In the genomic region with DNA sequence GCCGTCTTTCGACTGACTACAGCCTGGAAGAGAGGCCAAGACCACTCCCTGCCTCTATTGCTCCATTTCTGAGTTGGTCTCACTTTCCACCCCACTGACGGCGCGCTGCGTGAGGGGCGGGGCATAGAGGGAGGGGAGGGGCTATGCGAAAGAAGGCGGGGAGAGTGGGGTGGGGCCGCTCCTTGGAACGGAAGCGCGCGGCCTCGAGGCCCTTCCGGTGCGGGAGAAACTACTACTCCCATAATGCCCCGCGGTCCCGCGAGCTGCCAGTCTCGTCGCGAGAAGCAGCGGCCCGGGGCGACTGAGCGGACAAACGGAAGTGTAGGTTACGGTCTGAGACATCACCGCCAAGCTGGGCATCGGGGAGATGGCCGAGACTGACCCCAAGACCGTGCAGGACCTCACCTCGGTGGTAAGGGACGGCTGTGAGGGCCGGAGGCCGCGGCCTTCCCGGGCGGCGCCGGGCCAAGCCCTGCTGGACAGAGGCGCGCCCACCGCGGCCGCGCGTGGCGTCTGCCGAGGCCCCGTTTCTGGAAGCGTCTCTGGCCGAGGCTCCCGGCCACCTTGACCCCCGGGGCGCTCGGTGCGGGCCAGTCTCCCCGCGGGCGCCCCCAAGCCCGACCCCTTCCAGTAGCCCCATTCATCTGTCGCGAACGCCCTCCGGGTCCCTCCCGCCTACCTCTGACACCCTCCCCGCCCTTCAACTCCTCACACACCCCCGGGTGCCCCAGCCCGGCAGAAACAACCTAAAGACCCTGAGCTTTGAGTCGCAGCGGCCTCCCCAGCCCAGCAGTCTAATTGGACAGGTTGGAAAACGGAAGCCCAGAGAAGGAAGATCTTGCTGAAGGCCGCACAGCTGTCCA, we compare ENCODE assay signal across 1 cellular context.
TF ChIP-seq lines count a peak whose summit lies in the region.

TSS of gene HSBP1 (plus strand) at position 269 of the 863 bp plus-strand sequence. CDS start at position 368, 99 bp downstream.

TF ChIP-seq in K562, 482 proteins besides CTCF, POLR2A, EP300 and RAD21 (continued from another document and continues in another):
- TF ChIP-seq UBTF (IDR thresholded peaks at IDR 0.05; ENCODE audit: borderline replicate concordance in 1 of 2, low read depth in 2 of 2, low read length in 2 of 2) (no peak), ZBTB17 (CRISPR knock-in tag; IDR thresholded peaks at IDR 0.05) (peak; percentile 62; the same call in 1 of the 2 replicates), MAZ (CRISPR knock-in tag; conservative IDR thresholded peaks at IDR 0.05 in 1 of 2, IDR thresholded peaks at IDR 0.05 in 1 of 2) (peak; percentile 63 to 90; a peak in 3 of 4 replicates), POLR2B (IDR thresholded peaks at IDR 0.05; ENCODE audit: low read depth, partially characterized antibody) (no peak), ZNF77 (CRISPR knock-in tag; IDR thresholded peaks at IDR 0.05) (no peak), TBL1XR1 (IDR thresholded peaks at IDR 0.05; ENCODE audit: low read length in 2 of 2) (0 out of 4 replicates have a peak, but pooled peaks of 1 of the 2 experiments have one; percentile 11), TEAD2 (tag; IDR thresholded peaks at IDR 0.05) (no peak), TRIM24 (IDR thresholded peaks at IDR 0.05) (no peak), GTF2F1 (IDR thresholded peaks at IDR 0.05; ENCODE audit: low read depth, low read length) (0 out of 2 replicates have a peak, but pooled peaks have one; percentile 20), CBX1 (IDR thresholded peaks at IDR 0.05; ENCODE audit: low read depth) (no peak), C11orf30 (IDR thresholded peaks at IDR 0.05; ENCODE audit: low read depth) (no peak; the same call in 1 of the 2 replicates), ARID2 (IDR thresholded peaks at IDR 0.05) (no peak), MYC (IDR thresholded peaks at IDR 0.05; ENCODE audit: low read depth, low read length) (peak; percentile 74), MYC (CRISPR knock-in tag; IDR thresholded peaks at IDR 0.05; ENCODE audit: borderline replicate concordance, low read depth) (no peak), U2AF1 (optimal IDR thresholded peaks at IDR 0.05; ENCODE audit: low read depth, low read length) (no peak), SETDB1 (IDR thresholded peaks at IDR 0.05; ENCODE audit: low read length) (no peak), NR2C2 (CRISPR knock-in tag; IDR thresholded peaks at IDR 0.05) (0 out of 2 replicates have a peak, but pooled peaks have one; percentile 30), NR2C2 (tag; IDR thresholded peaks at IDR 0.05) (peak; percentile 72), ZNF184 (CRISPR knock-in tag; IDR thresholded peaks at IDR 0.05) (no peak), MTA3 (IDR thresholded peaks at IDR 0.05; ENCODE audit: borderline replicate concordance) (peak; percentile 69; the same call in 1 of the 2 replicates), ZFX (CRISPR knock-in tag; IDR thresholded peaks at IDR 0.05) (peak; percentile 95), KLF1 (tag; IDR thresholded peaks at IDR 0.05) (peak; percentile 39; the same call in 1 of the 2 replicates), HNRNPK (IDR thresholded peaks at IDR 0.05; ENCODE audit: low read depth, low read length, poor library complexity, severe bottlenecking) (no peak), MXI1 (IDR thresholded peaks at IDR 0.05; ENCODE audit: low read depth, low read length) (0 out of 2 replicates have a peak, but pooled peaks have one; percentile 18), BRF2 (IDR thresholded peaks at IDR 0.05; ENCODE audit: borderline replicate concordance, insufficient read depth, insufficient read length) (no peak), ESRRA (IDR thresholded peaks at IDR 0.05; ENCODE audit: borderline replicate concordance, low read depth) (peak; percentile 42; the same call in 1 of the 2 replicates), KDM5B (IDR thresholded peaks at IDR 0.05; ENCODE audit: insufficient replicate concordance, low read depth, low read length) (peak; percentile 60), KHSRP (IDR thresholded peaks at IDR 0.05) (no peak), TSC22D4 (tag; IDR thresholded peaks at IDR 0.05) (no peak), SMAD4 (CRISPR knock-in tag; conservative IDR thresholded peaks at IDR 0.05) (peak; percentile 62), KDM4B (IDR thresholded peaks at IDR 0.05; ENCODE audit: borderline replicate concordance in 2 of 2, low read depth in 1 of 2) (0 out of 4 replicates have a peak, but pooled peaks of 1 of the 2 experiments have one; percentile 34), ZNF695 (CRISPR knock-in tag; IDR thresholded peaks at IDR 0.05) (no peak), RBM39 (optimal IDR thresholded peaks at IDR 0.05; ENCODE audit: low read depth, low read length) (no peak), POLR2G (IDR thresholded peaks at IDR 0.05; ENCODE audit: low read depth, low read length) (peak; percentile 88), NFE2 (IDR thresholded peaks at IDR 0.05; ENCODE audit: low read depth) (no peak), CBX3 (IDR thresholded peaks at IDR 0.05; ENCODE audit: borderline replicate concordance in 1 of 2, low read length in 2 of 2) (peak in 1 of 2 experiments; percentile 13; a peak in 1 of 3 replicates), PHB2 (IDR thresholded peaks at IDR 0.05; ENCODE audit: low read depth) (no peak), U2AF2 (optimal IDR thresholded peaks at IDR 0.05; ENCODE audit: low read depth, low read length) (no peak), ZNF347 (CRISPR knock-in tag; IDR thresholded peaks at IDR 0.05; ENCODE audit: low read depth) (no peak), BHLHE40 (IDR thresholded peaks at IDR 0.05; ENCODE audit: low read length) (no peak), HNRNPUL1 (IDR thresholded peaks at IDR 0.05; ENCODE audit: low read length) (no peak), NR2F6 (CRISPR knock-in tag; IDR thresholded peaks at IDR 0.05) (no peak), KLF6 (CRISPR knock-in tag; IDR thresholded peaks at IDR 0.05; ENCODE audit: borderline replicate concordance) (no peak), TAF15 (IDR thresholded peaks at IDR 0.05; ENCODE audit: low read depth, low read length) (no peak), ZSCAN32 (CRISPR knock-in tag; IDR thresholded peaks at IDR 0.05) (no peak), ZNF324 (CRISPR knock-in tag; IDR thresholded peaks at IDR 0.05) (no peak), CREM (IDR thresholded peaks at IDR 0.05; ENCODE audit: low read depth) (peak; percentile 71), NR1H2 (CRISPR knock-in tag; IDR thresholded peaks at IDR 0.05) (no peak), RFX1 (IDR thresholded peaks at IDR 0.05) (no peak), HMG20B (CRISPR knock-in tag; IDR thresholded peaks at IDR 0.05) (no peak)
- TF ChIP-seq, protein P1, sequence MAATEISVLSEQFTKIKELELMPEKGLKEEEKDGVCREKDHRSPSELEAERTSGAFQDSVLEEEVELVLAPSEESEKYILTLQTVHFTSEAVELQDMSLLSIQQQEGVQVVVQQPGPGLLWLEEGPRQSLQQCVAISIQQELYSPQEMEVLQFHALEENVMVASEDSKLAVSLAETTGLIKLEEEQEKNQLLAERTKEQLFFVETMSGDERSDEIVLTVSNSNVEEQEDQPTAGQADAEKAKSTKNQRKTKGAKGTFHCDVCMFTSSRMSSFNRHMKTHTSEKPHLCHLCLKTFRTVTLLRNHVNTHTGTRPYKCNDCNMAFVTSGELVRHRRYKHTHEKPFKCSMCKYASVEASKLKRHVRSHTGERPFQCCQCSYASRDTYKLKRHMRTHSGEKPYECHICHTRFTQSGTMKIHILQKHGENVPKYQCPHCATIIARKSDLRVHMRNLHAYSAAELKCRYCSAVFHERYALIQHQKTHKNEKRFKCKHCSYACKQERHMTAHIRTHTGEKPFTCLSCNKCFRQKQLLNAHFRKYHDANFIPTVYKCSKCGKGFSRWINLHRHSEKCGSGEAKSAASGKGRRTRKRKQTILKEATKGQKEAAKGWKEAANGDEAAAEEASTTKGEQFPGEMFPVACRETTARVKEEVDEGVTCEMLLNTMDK (IDR thresholded peaks at IDR 0.05; ENCODE audit: borderline replicate concordance, insufficient read depth, low read depth, low read length, poor library complexity, severe bottlenecking) = peak; percentile 23
- TF ChIP-seq, protein P2, sequence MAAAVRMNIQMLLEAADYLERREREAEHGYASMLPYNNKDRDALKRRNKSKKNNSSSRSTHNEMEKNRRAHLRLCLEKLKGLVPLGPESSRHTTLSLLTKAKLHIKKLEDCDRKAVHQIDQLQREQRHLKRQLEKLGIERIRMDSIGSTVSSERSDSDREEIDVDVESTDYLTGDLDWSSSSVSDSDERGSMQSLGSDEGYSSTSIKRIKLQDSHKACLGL (CRISPR knock-in tag; IDR thresholded peaks at IDR 0.05; ENCODE audit: borderline replicate concordance, poor library complexity, severe bottlenecking) = peak; percentile 40
- TF ChIP-seq, protein P3, sequence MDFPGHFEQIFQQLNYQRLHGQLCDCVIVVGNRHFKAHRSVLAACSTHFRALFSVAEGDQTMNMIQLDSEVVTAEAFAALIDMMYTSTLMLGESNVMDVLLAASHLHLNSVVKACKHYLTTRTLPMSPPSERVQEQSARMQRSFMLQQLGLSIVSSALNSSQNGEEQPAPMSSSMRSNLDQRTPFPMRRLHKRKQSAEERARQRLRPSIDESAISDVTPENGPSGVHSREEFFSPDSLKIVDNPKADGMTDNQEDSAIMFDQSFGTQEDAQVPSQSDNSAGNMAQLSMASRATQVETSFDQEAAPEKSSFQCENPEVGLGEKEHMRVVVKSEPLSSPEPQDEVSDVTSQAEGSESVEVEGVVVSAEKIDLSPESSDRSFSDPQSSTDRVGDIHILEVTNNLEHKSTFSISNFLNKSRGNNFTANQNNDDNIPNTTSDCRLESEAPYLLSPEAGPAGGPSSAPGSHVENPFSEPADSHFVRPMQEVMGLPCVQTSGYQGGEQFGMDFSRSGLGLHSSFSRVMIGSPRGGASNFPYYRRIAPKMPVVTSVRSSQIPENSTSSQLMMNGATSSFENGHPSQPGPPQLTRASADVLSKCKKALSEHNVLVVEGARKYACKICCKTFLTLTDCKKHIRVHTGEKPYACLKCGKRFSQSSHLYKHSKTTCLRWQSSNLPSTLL (IDR thresholded peaks at IDR 0.05) = no peak
- TF ChIP-seq, protein P4, sequence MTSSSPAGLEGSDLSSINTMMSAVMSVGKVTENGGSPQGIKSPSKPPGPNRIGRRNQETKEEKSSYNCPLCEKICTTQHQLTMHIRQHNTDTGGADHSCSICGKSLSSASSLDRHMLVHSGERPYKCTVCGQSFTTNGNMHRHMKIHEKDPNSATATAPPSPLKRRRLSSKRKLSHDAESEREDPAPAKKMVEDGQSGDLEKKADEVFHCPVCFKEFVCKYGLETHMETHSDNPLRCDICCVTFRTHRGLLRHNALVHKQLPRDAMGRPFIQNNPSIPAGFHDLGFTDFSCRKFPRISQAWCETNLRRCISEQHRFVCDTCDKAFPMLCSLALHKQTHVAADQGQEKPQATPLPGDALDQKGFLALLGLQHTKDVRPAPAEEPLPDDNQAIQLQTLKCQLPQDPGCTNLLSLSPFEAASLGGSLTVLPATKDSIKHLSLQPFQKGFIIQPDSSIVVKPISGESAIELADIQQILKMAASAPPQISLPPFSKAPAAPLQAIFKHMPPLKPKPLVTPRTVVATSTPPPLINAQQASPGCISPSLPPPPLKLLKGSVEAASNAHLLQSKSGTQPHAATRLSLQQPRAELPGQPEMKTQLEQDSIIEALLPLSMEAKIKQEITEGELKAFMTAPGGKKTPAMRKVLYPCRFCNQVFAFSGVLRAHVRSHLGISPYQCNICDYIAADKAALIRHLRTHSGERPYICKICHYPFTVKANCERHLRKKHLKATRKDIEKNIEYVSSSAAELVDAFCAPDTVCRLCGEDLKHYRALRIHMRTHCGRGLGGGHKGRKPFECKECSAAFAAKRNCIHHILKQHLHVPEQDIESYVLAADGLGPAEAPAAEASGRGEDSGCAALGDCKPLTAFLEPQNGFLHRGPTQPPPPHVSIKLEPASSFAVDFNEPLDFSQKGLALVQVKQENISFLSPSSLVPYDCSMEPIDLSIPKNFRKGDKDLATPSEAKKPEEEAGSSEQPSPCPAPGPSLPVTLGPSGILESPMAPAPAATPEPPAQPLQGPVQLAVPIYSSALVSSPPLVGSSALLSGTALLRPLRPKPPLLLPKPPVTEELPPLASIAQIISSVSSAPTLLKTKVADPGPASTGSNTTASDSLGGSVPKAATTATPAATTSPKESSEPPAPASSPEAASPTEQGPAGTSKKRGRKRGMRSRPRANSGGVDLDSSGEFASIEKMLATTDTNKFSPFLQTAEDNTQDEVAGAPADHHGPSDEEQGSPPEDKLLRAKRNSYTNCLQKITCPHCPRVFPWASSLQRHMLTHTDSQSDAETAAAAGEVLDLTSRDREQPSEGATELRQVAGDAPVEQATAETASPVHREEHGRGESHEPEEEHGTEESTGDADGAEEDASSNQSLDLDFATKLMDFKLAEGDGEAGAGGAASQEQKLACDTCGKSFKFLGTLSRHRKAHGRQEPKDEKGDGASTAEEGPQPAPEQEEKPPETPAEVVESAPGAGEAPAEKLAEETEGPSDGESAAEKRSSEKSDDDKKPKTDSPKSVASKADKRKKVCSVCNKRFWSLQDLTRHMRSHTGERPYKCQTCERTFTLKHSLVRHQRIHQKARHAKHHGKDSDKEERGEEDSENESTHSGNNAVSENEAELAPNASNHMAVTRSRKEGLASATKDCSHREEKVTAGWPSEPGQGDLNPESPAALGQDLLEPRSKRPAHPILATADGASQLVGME (CRISPR knock-in tag; IDR thresholded peaks at IDR 0.05) = peak; percentile 75; the same call in 1 of the 2 replicates
